ENCODE assay signal across 10 cellular contexts in genomic region chr20:52410182-52410647, GRCh38.
DNase-seq lines count a peak whose midpoint lies in the region; ATAC-seq and TF ChIP-seq lines count a peak whose summit lies in the region.
"Had no signal": no experiment of that assay in that cellular context is flagged by ENCODE, and none has a peak within 500 bp of the region (broad histone marks: within the 10 kb centered on the region; RNA-seq: fewer than 3 reads in every experiment).

No MANE protein-coding gene starts in this region.

- peak overlapping the region; percentile 70 to 85 (median 78) for H3K4me3 Mint-ChIP-seq in naive thymus-derived CD8-positive, alpha-beta T cell

- H3K4me1 Mint-ChIP-seq in naive thymus-derived CD8-positive, alpha-beta T cell = peaks cover 26 to 83% (median 74%) of the 10 kb centered on the region in 4 donors

- H3K4me3 ChIP-seq in AG10803 (ENCODE audit: low read length) = no peak overlapping the region
- H3K4me3 ChIP-seq in RWPE2 (ENCODE audit: severe bottlenecking) = no peak overlapping the region
- H3K4me3 ChIP-seq: psoas muscle had no signal

- peaks cover 0 to 9% (median 5%) of the 10 kb centered on the region in 3 donors for H3K36me3 Mint-ChIP-seq in naive thymus-derived CD8-positive, alpha-beta T cell

- H3K27me3 ChIP-seq in RWPE2 (ENCODE audit: insufficient read depth, poor library complexity, severe bottlenecking) = no peaks in the 10 kb centered on the region

- H3K9me3 Mint-ChIP-seq in naive thymus-derived CD8-positive, alpha-beta T cell = peaks cover 0 to 21% (median 5%) of the 10 kb centered on the region in 9 donors

- peaks cover 0 to 1% (median 0%) of the 10 kb centered on the region in 5 donors for H3K27me3 Mint-ChIP-seq in naive thymus-derived CD8-positive, alpha-beta T cell

- H3K27ac Mint-ChIP-seq in naive thymus-derived CD8-positive, alpha-beta T cell = peak overlapping the region; percentile 96 to 100 (median 98)

- H3K4me1 ChIP-seq in RWPE2 (ENCODE audit: insufficient read depth, poor library complexity, severe bottlenecking) = no peaks in the 10 kb centered on the region
- H3K4me1 ChIP-seq: psoas muscle had no signal

- H3K9me3 ChIP-seq in RWPE2 (ENCODE audit: severe bottlenecking) = no peaks in the 10 kb centered on the region
- H3K9me3 ChIP-seq: psoas muscle had no signal

- POLR2A ChIA-PET in naive thymus-derived CD8-positive, alpha-beta T cell (lab: Charles Lee) = interaction anchor here (0.6 to 4.0 kb wide), 21 partner anchors 10 to 877 kb away, joined by 3 to 41 read pairs (median 5); partner anchors contain the start of gene ZFP64

- peak; percentile 81 for ATAC-seq in RWPE2 (ENCODE audit: low read depth)
- ATAC-seq in naive thymus-derived CD8-positive, alpha-beta T cell = peak; percentile 92
- ATAC-seq in HG02852 (IDR thresholded peaks at IDR 0.05; ENCODE audit: unreplicated experiment) = no peak
- ATAC-seq: PC-3 had no signal

- no peak overlapping the region for H3K27ac ChIP-seq in RWPE2 (ENCODE audit: poor library complexity, severe bottlenecking)
- H3K27ac ChIP-seq: psoas muscle had no signal

- DNase-seq in AG10803 (ENCODE audit: low read depth) (peak; percentile 95), RWPE2 (ENCODE audit: low spot score) (no peak), midbrain (lab: John Stamatoyannopoulos, UW) (no peak), SHP77 (lab: John Stamatoyannopoulos, UW) (no peak), HuH-7.5 (ENCODE audit: low spot score) (no peak)
- peak; percentile 28 for DNase-seq in activated gamma-delta T cell treated with anti-CD3 and anti-CD28 coated beads, Interleukin-2, amount 50 U/mL, for 16 hours (ENCODE audit: low read depth)
- peak; percentile 17 to 92 (median 73) for DNase-seq in naive thymus-derived CD8-positive, alpha-beta T cell
- DNase-seq: PC-3, psoas muscle had no signal

- TF ChIP-seq CTCF in AG10803 (conservative IDR thresholded peaks at IDR 0.05; ENCODE audit: low read length) = no peak
- no peak for TF ChIP-seq CTCF in RWPE2 (IDR thresholded peaks at IDR 0.05; ENCODE audit: poor library complexity, severe bottlenecking)

- H3K36me3 ChIP-seq in RWPE2 (ENCODE audit: low read depth) = no peaks in the 10 kb centered on the region

Comparison
In these comparisons a context has a peak if more than half of its experiments do, and no peak if none do; other contexts are left out.
1. DNase-seq: peak in AG10803 (single experiment), activated gamma-delta T cell treated with anti-CD3 and anti-CD28 coated beads, Interleukin-2, amount 50 U/mL, for 16 hours (single experiment) and naive thymus-derived CD8-positive, alpha-beta T cell (10 of 10); none in RWPE2 (single experiment), midbrain (single experiment), SHP77 (0 of 2) and HuH-7.5 (single experiment).